In genomic region chr12:84960918-84961317, GRCh38 we compare ENCODE assay signal across 2 cellular contexts.
TF ChIP-seq lines count a peak whose summit lies in the region.

No MANE protein-coding gene starts in this region.

TF ChIP-seq in SK-N-SH, 30 proteins besides CTCF, POLR2A, EP300 and RAD21 (continued from another document):
- TF ChIP-seq IRF3 (IDR thresholded peaks at IDR 0.05; ENCODE audit: low read depth, low read length) (no peak), RFX5 (IDR thresholded peaks at IDR 0.05; ENCODE audit: low read length) (no peak), FOXJ3 (CRISPR knock-in tag; IDR thresholded peaks at IDR 0.05) (no peak), MEF2A (IDR thresholded peaks at IDR 0.05; ENCODE audit: borderline replicate concordance, low read depth) (no peak)
- TF ChIP-seq, protein P1, sequence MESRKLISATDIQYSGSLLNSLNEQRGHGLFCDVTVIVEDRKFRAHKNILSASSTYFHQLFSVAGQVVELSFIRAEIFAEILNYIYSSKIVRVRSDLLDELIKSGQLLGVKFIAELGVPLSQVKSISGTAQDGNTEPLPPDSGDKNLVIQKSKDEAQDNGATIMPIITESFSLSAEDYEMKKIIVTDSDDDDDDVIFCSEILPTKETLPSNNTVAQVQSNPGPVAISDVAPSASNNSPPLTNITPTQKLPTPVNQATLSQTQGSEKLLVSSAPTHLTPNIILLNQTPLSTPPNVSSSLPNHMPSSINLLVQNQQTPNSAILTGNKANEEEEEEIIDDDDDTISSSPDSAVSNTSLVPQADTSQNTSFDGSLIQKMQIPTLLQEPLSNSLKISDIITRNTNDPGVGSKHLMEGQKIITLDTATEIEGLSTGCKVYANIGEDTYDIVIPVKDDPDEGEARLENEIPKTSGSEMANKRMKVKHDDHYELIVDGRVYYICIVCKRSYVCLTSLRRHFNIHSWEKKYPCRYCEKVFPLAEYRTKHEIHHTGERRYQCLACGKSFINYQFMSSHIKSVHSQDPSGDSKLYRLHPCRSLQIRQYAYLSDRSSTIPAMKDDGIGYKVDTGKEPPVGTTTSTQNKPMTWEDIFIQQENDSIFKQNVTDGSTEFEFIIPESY (IDR thresholded peaks at IDR 0.05; ENCODE audit: borderline replicate concordance, low read depth) = no peak

TF ChIP-seq in SK-N-SH treated with all-trans-retinoic acid at 6 μM for 48 hours, 23 proteins besides CTCF, POLR2A, EP300 and RAD21 (continued from another document):
- TF ChIP-seq PATZ1 (CRISPR knock-in tag; IDR thresholded peaks at IDR 0.05; ENCODE audit: borderline replicate concordance) = no peak
- no peak for TF ChIP-seq CREB5 (CRISPR knock-in tag; IDR thresholded peaks at IDR 0.05; ENCODE audit: low read depth)
- no peak for TF ChIP-seq OSR1 (CRISPR knock-in tag; IDR thresholded peaks at IDR 0.05)
- TF ChIP-seq CSDC2 (CRISPR knock-in tag; IDR thresholded peaks at IDR 0.05) = no peak
- no peak for TF ChIP-seq TOX (CRISPR knock-in tag; IDR thresholded peaks at IDR 0.05; ENCODE audit: borderline replicate concordance)
- no peak for TF ChIP-seq ISL1 (CRISPR knock-in tag; IDR thresholded peaks at IDR 0.05)
- no peak for TF ChIP-seq ZFP30 (CRISPR knock-in tag; IDR thresholded peaks at IDR 0.05)
- TF ChIP-seq ZNF70 (CRISPR knock-in tag; IDR thresholded peaks at IDR 0.05) = no peak
- no peak for TF ChIP-seq ESRRG (CRISPR knock-in tag; IDR thresholded peaks at IDR 0.05)
- no peak for TF ChIP-seq SNAI2 (CRISPR knock-in tag; IDR thresholded peaks at IDR 0.05)
- TF ChIP-seq ZC3H10 (CRISPR knock-in tag; IDR thresholded peaks at IDR 0.05) = no peak
- no peak for TF ChIP-seq RARB (CRISPR knock-in tag; IDR thresholded peaks at IDR 0.05)
- no peak for TF ChIP-seq ZNF8 (CRISPR knock-in tag; IDR thresholded peaks at IDR 0.05)
- TF ChIP-seq TCF4 (CRISPR knock-in tag; IDR thresholded peaks at IDR 0.05; ENCODE audit: borderline replicate concordance) = no peak
- TF ChIP-seq TSHZ2 (CRISPR knock-in tag; IDR thresholded peaks at IDR 0.05) = no peak
